Comparison of ENCODE assay signal across 1 cellular context in genomic region chr14:99541211-99541610, GRCh38.
TF ChIP-seq lines count a peak whose summit lies in the region.

No MANE protein-coding gene starts in this region.

TF ChIP-seq in H1, 55 proteins besides CTCF, POLR2A, EP300 and RAD21 (continued from another document):
- TF ChIP-seq BACH1 (IDR thresholded peaks at IDR 0.05; ENCODE audit: low read length) (no peak), POLR2AphosphoS5 (IDR thresholded peaks at IDR 0.05; ENCODE audit: low read depth, low read length) (no peak), TEAD4 (IDR thresholded peaks at IDR 0.05; ENCODE audit: low read depth, low read length) (no peak), SIN3A (conservative IDR thresholded peaks at IDR 0.05 in 1 of 2, IDR thresholded peaks at IDR 0.05 in 1 of 2; ENCODE audit: low read depth in 1 of 2, low read length in 2 of 2) (no peak), SRF (IDR thresholded peaks at IDR 0.05; ENCODE audit: low read depth, low read length) (no peak)
